Comparison of ENCODE assay signal across 13 cellular contexts in the genomic region with DNA sequence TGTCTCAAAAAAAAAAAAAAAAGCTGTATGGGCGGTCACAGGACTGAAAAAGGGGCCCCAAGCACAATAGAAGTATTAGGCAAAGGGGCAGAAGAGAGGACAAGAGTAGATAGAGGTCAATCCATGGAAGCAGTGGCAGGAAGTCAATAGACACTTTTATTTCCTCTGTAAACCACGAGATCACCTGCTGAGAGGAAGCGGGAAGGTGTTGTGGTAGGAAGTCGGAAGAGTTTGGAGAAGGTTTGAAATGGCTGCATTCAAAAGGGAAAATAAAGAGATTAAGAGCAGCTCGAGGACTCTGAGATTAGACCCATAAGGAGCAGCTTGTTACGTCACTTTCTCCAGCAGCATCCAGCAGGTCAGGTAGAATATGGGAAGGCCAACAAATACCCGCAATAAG.
"Had no signal": no experiment of that assay in that cellular context is flagged by ENCODE, and none has a peak within 500 bp of the region (broad histone marks: within the 10 kb centered on the region; RNA-seq: fewer than 3 reads in every experiment).

No MANE protein-coding gene starts in this region.

- H2AFZ ChIP-seq: parathyroid adenoma had no signal

- H3K9ac ChIP-seq: parathyroid adenoma had no signal

- H3K79me2 ChIP-seq: parathyroid adenoma had no signal

- H3K36me3 ChIP-seq: adrenal gland, cardiac muscle cell, gastroesophageal sphincter, neutrophil had no signal

- H3K27ac Mint-ChIP-seq: activated CD4-positive, alpha-beta memory T cell treated with anti-CD3 and anti-CD28 coated beads, Interleukin-2, amount 10 ng/mL, durations not matched to agents 7 days and 5 days; stimulated activated effector memory CD8-positive, alpha-beta T cell treated with anti-CD3 and anti-CD28 coated beads, Interleukin-12 subunit alpha, Interleukin-12 subunit beta, amount 100 ng/mL, for 72 hours had no signal

- H3K36me3 Mint-ChIP-seq: stimulated activated effector memory CD8-positive, alpha-beta T cell treated with anti-CD3 and anti-CD28 coated beads, Interleukin-12 subunit alpha, Interleukin-12 subunit beta, amount 100 ng/mL, for 72 hours had no signal

- H3K9me3 Mint-ChIP-seq: activated CD4-positive, alpha-beta memory T cell treated with anti-CD3 and anti-CD28 coated beads, Interleukin-2, amount 10 ng/mL, durations not matched to agents 7 days and 5 days; stimulated activated effector memory CD8-positive, alpha-beta T cell treated with anti-CD3 and anti-CD28 coated beads, Interleukin-12 subunit alpha, Interleukin-12 subunit beta, amount 100 ng/mL, for 72 hours had no signal

- H3K27me3 ChIP-seq: adrenal gland, cardiac muscle cell, gastroesophageal sphincter had no signal

- H3K9me3 ChIP-seq: adrenal gland, gastroesophageal sphincter, neutrophil had no signal

- H3K4me3 ChIP-seq: adrenal gland, cardiac muscle cell, gastroesophageal sphincter, lung had no signal

- H3K27ac ChIP-seq: adrenal gland, cardiac muscle cell, gastroesophageal sphincter, neutrophil, parathyroid adenoma had no signal

- H3K4me1 ChIP-seq: adrenal gland, gastroesophageal sphincter, parathyroid adenoma had no signal

- DNase-seq: activated CD4-positive, alpha-beta memory T cell treated with anti-CD3 and anti-CD28 coated beads, Interleukin-2, amount 10 ng/mL, durations not matched to agents 7 days and 5 days; activated CD4-positive, CD25-positive, alpha-beta regulatory T cell treated with anti-CD3 and anti-CD28 coated beads, Interleukin-2, amount 50 U/mL, for 72 hours; activated CD8-positive, alpha-beta memory T cell treated with anti-CD3 and anti-CD28 coated beads, Interleukin-2, amount 50 U/mL, for 4 hours; adrenal gland; stimulated activated CD4-positive, alpha-beta T cell treated with anti-CD3 and anti-CD28 coated beads, Interleukin-12 subunit alpha, Interleukin-12 subunit beta, amount 100 ng/mL, for 4 hours; stimulated activated CD4-positive, alpha-beta T cell treated with anti-CD3 and anti-CD28 coated beads, Interleukin-2, amount 100 ng/mL, for 24 hours; T1000 had no signal

- H3K4me3 Mint-ChIP-seq: activated CD4-positive, alpha-beta memory T cell treated with anti-CD3 and anti-CD28 coated beads, Interleukin-2, amount 10 ng/mL, durations not matched to agents 7 days and 5 days; stimulated activated effector memory CD8-positive, alpha-beta T cell treated with anti-CD3 and anti-CD28 coated beads, Interleukin-12 subunit alpha, Interleukin-12 subunit beta, amount 100 ng/mL, for 72 hours had no signal

- ATAC-seq: gastroesophageal sphincter; stimulated activated effector memory CD8-positive, alpha-beta T cell treated with anti-CD3 and anti-CD28 coated beads, Interleukin-12 subunit alpha, Interleukin-12 subunit beta, amount 100 ng/mL, for 72 hours had no signal
